Comparison of ENCODE assay signal across 1 cellular context in the genomic region with DNA sequence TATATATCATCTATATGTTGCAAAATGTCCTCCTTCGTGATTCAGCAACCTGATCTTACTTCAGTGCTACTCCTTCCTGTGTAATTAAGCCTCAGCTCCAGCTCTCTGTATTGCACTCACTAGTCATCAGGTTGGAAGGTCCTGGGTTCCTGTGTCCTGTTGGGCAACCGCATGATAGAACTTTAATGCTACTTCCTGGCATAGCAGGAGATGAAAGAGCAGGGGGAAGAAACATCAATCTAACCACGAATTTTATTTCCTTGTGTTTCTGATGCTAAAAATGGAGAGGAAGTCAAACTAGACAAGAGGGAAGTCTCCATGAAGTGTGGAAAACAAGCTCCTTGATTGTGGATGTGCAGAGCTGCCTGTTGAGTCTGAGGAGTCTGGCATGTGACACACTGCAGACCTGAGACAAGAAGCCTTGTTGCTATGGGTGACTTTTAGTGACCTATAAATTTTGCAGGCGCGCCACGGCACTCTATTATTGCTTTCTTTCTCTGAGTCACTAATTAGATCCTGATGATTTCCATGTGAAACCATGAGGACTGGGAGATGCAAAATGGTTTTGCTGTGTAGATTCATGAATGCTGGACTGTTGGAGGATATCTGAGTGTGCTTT.
TF ChIP-seq lines count a peak whose summit lies in the region.

No MANE protein-coding gene starts in this region.

TF ChIP-seq in A549, 52 proteins besides CTCF, POLR2A, EP300 and RAD21 (continued from another document):
- no peak for TF ChIP-seq RARB (CRISPR knock-in tag; IDR thresholded peaks at IDR 0.05)
- TF ChIP-seq, protein P1, sequence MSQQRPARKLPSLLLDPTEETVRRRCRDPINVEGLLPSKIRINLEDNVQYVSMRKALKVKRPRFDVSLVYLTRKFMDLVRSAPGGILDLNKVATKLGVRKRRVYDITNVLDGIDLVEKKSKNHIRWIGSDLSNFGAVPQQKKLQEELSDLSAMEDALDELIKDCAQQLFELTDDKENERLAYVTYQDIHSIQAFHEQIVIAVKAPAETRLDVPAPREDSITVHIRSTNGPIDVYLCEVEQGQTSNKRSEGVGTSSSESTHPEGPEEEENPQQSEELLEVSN (IDR thresholded peaks at IDR 0.05; ENCODE audit: borderline replicate concordance, low read depth): no peak
